Comparison of ENCODE assay signal across 1 cellular context in the genomic region with DNA sequence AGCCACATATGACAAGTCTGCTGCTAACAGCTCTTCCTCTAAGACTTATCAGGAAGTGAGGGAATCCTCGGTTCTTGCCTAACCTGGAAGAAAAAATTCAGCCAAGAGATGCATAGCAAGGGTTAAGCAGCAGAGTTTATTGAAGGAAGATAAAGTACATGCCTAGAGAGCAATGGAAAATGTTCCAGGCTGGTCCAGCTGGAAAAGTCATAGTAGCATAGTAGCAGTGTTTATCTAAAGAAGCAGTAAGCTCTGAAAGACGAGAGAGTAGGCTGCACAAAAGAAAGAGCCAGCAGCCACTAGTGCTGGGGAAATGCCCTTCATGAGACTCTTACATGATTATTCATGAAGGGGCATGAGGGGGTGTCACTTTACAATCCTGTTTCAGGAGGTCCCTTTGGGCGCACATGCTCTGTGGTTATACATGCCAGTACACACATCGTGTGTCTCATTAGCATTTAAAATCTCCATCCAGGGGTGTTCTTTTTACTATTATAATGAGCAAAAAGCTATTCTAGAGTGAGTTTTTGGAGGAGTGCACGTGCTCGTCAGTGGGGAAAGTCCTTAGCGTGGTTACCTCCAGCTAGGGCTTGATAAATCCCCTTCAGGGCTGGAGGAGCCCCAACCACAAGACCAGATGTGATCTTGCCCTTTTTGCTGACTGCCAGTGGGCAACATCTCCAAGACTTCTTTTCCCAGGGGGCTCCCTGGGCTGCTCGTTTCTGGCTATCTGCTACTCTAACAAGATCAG.
TF ChIP-seq lines count a peak whose summit lies in the region.

No MANE protein-coding gene starts in this region.

TF ChIP-seq in IMR-90, 13 proteins besides CTCF, POLR2A, EP300 and RAD21 (continued from another document):
- TF ChIP-seq, protein P1, sequence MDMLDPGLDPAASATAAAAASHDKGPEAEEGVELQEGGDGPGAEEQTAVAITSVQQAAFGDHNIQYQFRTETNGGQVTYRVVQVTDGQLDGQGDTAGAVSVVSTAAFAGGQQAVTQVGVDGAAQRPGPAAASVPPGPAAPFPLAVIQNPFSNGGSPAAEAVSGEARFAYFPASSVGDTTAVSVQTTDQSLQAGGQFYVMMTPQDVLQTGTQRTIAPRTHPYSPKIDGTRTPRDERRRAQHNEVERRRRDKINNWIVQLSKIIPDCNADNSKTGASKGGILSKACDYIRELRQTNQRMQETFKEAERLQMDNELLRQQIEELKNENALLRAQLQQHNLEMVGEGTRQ (IDR thresholded peaks at IDR 0.05; ENCODE audit: low read depth, low read length) = no peak
- TF ChIP-seq FOS (IDR thresholded peaks at IDR 0.05; ENCODE audit: low read depth, low read length) (no peak), RFX5 (IDR thresholded peaks at IDR 0.05; ENCODE audit: low read depth, low read length) (no peak)
- TF ChIP-seq, protein P2, sequence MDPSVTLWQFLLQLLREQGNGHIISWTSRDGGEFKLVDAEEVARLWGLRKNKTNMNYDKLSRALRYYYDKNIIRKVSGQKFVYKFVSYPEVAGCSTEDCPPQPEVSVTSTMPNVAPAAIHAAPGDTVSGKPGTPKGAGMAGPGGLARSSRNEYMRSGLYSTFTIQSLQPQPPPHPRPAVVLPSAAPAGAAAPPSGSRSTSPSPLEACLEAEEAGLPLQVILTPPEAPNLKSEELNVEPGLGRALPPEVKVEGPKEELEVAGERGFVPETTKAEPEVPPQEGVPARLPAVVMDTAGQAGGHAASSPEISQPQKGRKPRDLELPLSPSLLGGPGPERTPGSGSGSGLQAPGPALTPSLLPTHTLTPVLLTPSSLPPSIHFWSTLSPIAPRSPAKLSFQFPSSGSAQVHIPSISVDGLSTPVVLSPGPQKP (IDR thresholded peaks at IDR 0.05; ENCODE audit: borderline replicate concordance, low read depth, low read length) = no peak
